Comparison of ENCODE assay signal across 8 cellular contexts in the genomic region with DNA sequence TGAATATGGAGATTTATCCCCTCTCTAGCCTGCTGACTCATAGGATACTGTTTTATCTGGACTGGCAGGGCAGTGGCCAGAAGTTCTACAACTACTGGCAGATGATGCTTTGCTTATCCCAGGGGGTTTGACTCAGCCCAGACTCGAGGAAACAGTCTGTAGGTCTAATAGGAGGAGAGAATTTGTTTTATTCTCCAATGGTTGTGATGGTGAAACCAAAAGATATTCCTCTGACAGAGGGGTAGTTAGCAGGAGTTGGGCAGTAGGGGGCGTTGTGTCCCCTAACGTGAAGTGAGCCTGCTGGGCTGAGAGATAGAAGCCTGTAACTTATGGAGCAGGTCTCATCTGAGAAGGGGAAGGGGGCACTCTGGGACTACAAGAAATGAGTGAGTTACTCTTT.
DNase-seq lines count a peak whose midpoint lies in the region; ATAC-seq, FAIRE-seq and TF ChIP-seq lines count a peak whose summit lies in the region.

No MANE protein-coding gene starts in this region.

- DNase-seq in GM04503 (ENCODE audit: low read depth) (peak; percentile 38), K562 (ENCODE audit: extremely low read depth in 1 of 4, low spot score in 3 of 4) (peak; percentile 25 to 49 (median 28)), mucosa of descending colon (peak in 1 of 3 donors; percentile 45), H4 (ENCODE audit: low spot score) (no peak), uterus (no peak)
- no peak for DNase-seq in CD4-positive, alpha-beta T cell

- no peaks in the 10 kb centered on the region for H3K4me1 Mint-ChIP-seq in CD4-positive, alpha-beta T cell (ENCODE audit: low read depth)

- H4K20me1 ChIP-seq in Loucy (ENCODE audit: insufficient read depth, low read length, poor library complexity, severe bottlenecking) (no peaks in the 10 kb centered on the region), K562 (replicated peaks; ENCODE audit: control insufficient read depth, insufficient read depth, low read length) (no peaks in the 10 kb centered on the region)

- TF ChIP-seq POLR2A in K562 (conservative IDR thresholded peaks at IDR 0.05) = no peak
- TF ChIP-seq POLR2A in uterus (IDR thresholded peaks at IDR 0.05) = no peak

- H3K27ac ChIP-seq in K562 (ENCODE audit: extremely low read depth, low read depth, low read length) (no peak overlapping the region), uterus (no peak overlapping the region)
- H3K27ac ChIP-seq in CD4-positive, alpha-beta T cell (ENCODE audit: low read depth, low read length) = no peak overlapping the region

- H3K79me2 ChIP-seq in Loucy (ENCODE audit: insufficient read depth, low read length) (no peaks in the 10 kb centered on the region), K562 (ENCODE audit: control insufficient read depth, insufficient read depth, low read length) (no peaks in the 10 kb centered on the region)

- H3K9me3 ChIP-seq in Loucy (ENCODE audit: insufficient read depth, low read depth, low read length) (no peaks in the 10 kb centered on the region), K562 (replicated peaks; ENCODE audit: control insufficient read depth, insufficient read depth, low read depth, low read length) (no peaks in the 10 kb centered on the region), mucosa of descending colon (no peaks in the 10 kb centered on the region), uterus (no peaks in the 10 kb centered on the region)
- H3K9me3 ChIP-seq in CD4-positive, alpha-beta T cell (ENCODE audit: control insufficient read depth, low read length) = no peaks in the 10 kb centered on the region

- H3K27me3 ChIP-seq in Loucy (ENCODE audit: insufficient read depth, low read length, poor library complexity, severe bottlenecking) = no peaks in the 10 kb centered on the region
- H3K27me3 ChIP-seq in K562 (ENCODE audit: control insufficient read depth in 2 of 2, insufficient read depth in 2 of 2, low read length in 2 of 2) = peaks cover 4 to 21% of the 10 kb centered on the region in 2 experiments; a peak in 3 of 5 replicates
- H3K27me3 ChIP-seq in CD4-positive, alpha-beta T cell (ENCODE audit: control insufficient read depth, insufficient read depth, low read length) = peaks cover 27% of the 10 kb centered on the region
- H3K27me3 ChIP-seq in uterus = no peaks in the 10 kb centered on the region

- H3F3A ChIP-seq in Loucy (ENCODE audit: low read depth) = no peaks in the 10 kb centered on the region

- no peaks in the 10 kb centered on the region for H3K36me3 Mint-ChIP-seq in CD4-positive, alpha-beta T cell (ENCODE audit: low read depth)

- H3K4me1 ChIP-seq in Loucy (ENCODE audit: insufficient read depth, low read length, poor library complexity, severe bottlenecking) = no peaks in the 10 kb centered on the region
- H3K4me1 ChIP-seq in K562 (replicated peaks in 1 of 2; ENCODE audit: control insufficient read depth in 2 of 2, insufficient read depth in 2 of 2, low read length in 2 of 2) = no peaks in the 10 kb centered on the region
- no peaks in the 10 kb centered on the region for H3K4me1 ChIP-seq in mucosa of descending colon (ENCODE audit: low read depth)
- H3K4me1 ChIP-seq in uterus = no peaks in the 10 kb centered on the region

- H3K9me2 ChIP-seq in Loucy (replicated peaks; ENCODE audit: low read depth, low read length) = no peaks in the 10 kb centered on the region

- CTCF ChIA-PET in K562 (lab: Yijun Ruan, JAX; ENCODE audit: low intra/inter-chr PET ratio) = interaction anchor here (0.6 to 1.2 kb wide), 2 partner anchors 153 to 156 kb away, joined by 4 to 5 read pairs; no protein-coding TSS in a partner anchor
- CTCF ChIA-PET in CD4-positive, alpha-beta T cell (lab: Charles Lee) = no interaction called here

- in situ Hi-C loops in K562 (cut with MboI) = no loop called here

- no TSS peak for BruUV-seq in K562 (replicated peaks; lab: Mats Ljungman, UMichigan)

- peaks cover 69% of the 10 kb centered on the region for H3K27me3 Mint-ChIP-seq in CD4-positive, alpha-beta T cell

- H3K36me3 ChIP-seq in Loucy (ENCODE audit: insufficient read depth, low read length) (no peaks in the 10 kb centered on the region), K562 (ENCODE audit: control insufficient read depth, insufficient read depth, low read length) (no peaks in the 10 kb centered on the region), mucosa of descending colon (ENCODE audit: low read depth) (no peaks in the 10 kb centered on the region), uterus (no peaks in the 10 kb centered on the region)

- no peaks in the 10 kb centered on the region for H3K9me3 Mint-ChIP-seq in CD4-positive, alpha-beta T cell

- TF ChIP-seq RAD21 in K562 (CRISPR knock-in tag; conservative IDR thresholded peaks at IDR 0.05 in 1 of 2, IDR thresholded peaks at IDR 0.05 in 1 of 2) = peak in 1 of 2 experiments; percentile 63; a peak in 2 of 4 replicates

- ATAC-seq in K562 (peak; percentile 95), mucosa of descending colon (peak; percentile 40), GM21390 (IDR thresholded peaks at IDR 0.05; ENCODE audit: unreplicated experiment) (no peak)
- no peak for ATAC-seq in CD4-positive, alpha-beta T cell (ENCODE audit: poor library complexity)

- H3K4me3 ChIP-seq in Loucy (ENCODE audit: low read length, poor library complexity, severe bottlenecking) = no peak overlapping the region
- no peak overlapping the region for H3K4me3 ChIP-seq in K562
- no peak overlapping the region for H3K4me3 ChIP-seq in mucosa of descending colon
- no peak overlapping the region for H3K4me3 ChIP-seq in uterus

- H2AFZ ChIP-seq in Loucy (ENCODE audit: low read length) = no peak overlapping the region
- H2AFZ ChIP-seq in K562 (ENCODE audit: low read depth, low read length) = no peak overlapping the region

- no peak overlapping the region for H3K27ac Mint-ChIP-seq in CD4-positive, alpha-beta T cell

- POLR2A ChIA-PET in K562 (lab: Yijun Ruan, JAX) = no interaction called here
- POLR2A ChIA-PET in CD4-positive, alpha-beta T cell (lab: Charles Lee) = no interaction called here

- TF ChIP-seq EP300 in K562 (IDR thresholded peaks at IDR 0.05; ENCODE audit: low read length) = no peak

- FAIRE-seq in K562 (lab: Jason Lieb, UNC) = peak; percentile 89

- H3K9me1 ChIP-seq in K562 (ENCODE audit: control insufficient read depth, insufficient read depth, low read length) = no peaks in the 10 kb centered on the region

- H3K9ac ChIP-seq in Loucy (ENCODE audit: low read depth, low read length, poor library complexity, severe bottlenecking) (no peak overlapping the region), K562 (ENCODE audit: insufficient read depth in 1 of 2, low read depth in 2 of 2, low read length in 2 of 2) (no peak overlapping the region)

- 0% methylated on average over 3 of the region's 3 CpGs for WGBS in K562 (ENCODE audit: insufficient coverage, low coverage, missing lambda C conversion rate)

- no peak overlapping the region for H3K4me3 Mint-ChIP-seq in CD4-positive, alpha-beta T cell

- TF ChIP-seq CTCF in Loucy (conservative IDR thresholded peaks at IDR 0.05; ENCODE audit: low read length) (peak; percentile 64), K562 (IDR thresholded peaks at IDR 0.05 in 2 of 3, conservative IDR thresholded peaks at IDR 0.05 in 1 of 3; ENCODE audit: insufficient read depth in 2 of 3, low read depth in 1 of 3, low read length in 3 of 3) (peak; percentile 61 to 71 (median 61)), mucosa of descending colon (IDR thresholded peaks at IDR 0.05) (no peak), uterus (IDR thresholded peaks at IDR 0.05) (no peak)
- TF ChIP-seq CTCF in CD4-positive, alpha-beta T cell (IDR thresholded peaks at IDR 0.05) = no peak

- H3K4me2 ChIP-seq in Loucy (ENCODE audit: low read depth, low read length, poor library complexity, severe bottlenecking) = no peak overlapping the region
- no peak overlapping the region for H3K4me2 ChIP-seq in K562 (ENCODE audit: insufficient read depth, low read length)

- intact Hi-C loops in K562 (cut with micrococcal nuclease) = loop anchor here (1.0 kb wide), 1 partner anchor 156 kb away; no protein-coding TSS in a partner anchor
- intact Hi-C loops in mucosa of descending colon (cut with DNase I, micrococcal nuclease) = no loop called here
- intact Hi-C loops in CD4-positive, alpha-beta T cell (cut with DNase I, micrococcal nuclease) = no loop called here
- intact Hi-C loops in uterus (cut with DNase I; ENCODE audit: low total_unique reads) = no loop called here

TF ChIP-seq in K562, 482 proteins besides CTCF, POLR2A, EP300 and RAD21:
- no peak for TF ChIP-seq SAFB (IDR thresholded peaks at IDR 0.05; ENCODE audit: borderline replicate concordance, low read depth, low read length)

Comparison
In these comparisons a context has a peak if more than half of its experiments do, and no peak if none do; other contexts are left out.
1. DNase-seq: peak in GM04503 (single experiment) and K562 (4 of 4); none in CD4-positive, alpha-beta T cell (0 of 10), H4 (single experiment) and uterus (0 of 2).
2. CTCF ChIP-seq: peak in Loucy (single experiment) and K562 (3 of 3); none in mucosa of descending colon (single experiment), CD4-positive, alpha-beta T cell (single experiment) and uterus (0 of 4).
3. ATAC-seq: peak in K562 (single experiment) and mucosa of descending colon (single experiment); none in CD4-positive, alpha-beta T cell (single experiment) and GM21390 (single experiment).